ENCODE assay signal across 1 cellular context in the genomic region with DNA sequence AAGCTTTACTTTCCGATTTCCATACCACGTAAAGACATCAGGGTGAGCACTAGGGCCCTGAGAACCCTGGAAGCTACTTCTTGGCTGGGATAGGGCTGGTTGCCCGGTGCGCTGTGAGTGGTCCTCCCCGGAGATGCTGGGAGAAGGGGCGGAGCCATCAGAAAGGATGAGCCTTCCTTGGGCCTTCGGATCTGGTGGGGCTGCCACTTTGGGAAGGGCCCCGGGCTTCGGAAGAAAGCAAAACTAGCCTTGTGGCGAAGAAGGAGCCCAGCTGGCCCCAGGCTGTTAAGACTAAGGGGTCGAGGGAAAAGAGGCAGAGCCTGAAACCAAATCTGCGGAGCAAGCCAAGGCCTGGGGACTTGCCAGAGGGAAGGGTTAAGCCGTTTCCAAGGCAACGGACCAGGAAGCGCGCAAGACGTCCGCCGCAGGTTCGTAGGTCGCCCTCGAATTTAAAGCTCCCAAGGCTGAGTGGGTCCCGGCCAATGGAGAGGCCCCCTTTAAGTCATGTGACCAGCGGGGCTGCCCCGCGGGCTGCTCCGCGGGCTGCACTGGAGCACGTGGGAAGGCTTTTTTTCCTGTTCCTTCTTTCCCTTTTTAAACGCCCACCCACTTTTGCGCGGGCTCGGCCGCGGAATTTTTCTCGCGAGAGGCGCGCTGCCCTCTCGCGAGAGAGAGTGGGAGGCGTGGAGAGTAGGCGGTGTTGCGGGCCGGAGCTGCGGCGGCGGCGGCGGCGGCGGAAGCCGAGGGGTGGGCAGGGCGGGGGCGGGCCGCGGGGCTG.
TF ChIP-seq lines count a peak whose summit lies in the region.

No MANE protein-coding gene starts in this region.

TF ChIP-seq in HepG2, 621 proteins besides CTCF, POLR2A, EP300 and RAD21 (continued from another document and continues in another):
- TF ChIP-seq ZFP41 (CRISPR knock-in tag; IDR thresholded peaks at IDR 0.05; ENCODE audit: borderline replicate concordance) (0 out of 2 replicates have a peak, but pooled peaks have one; percentile 34), REPIN1 (CRISPR knock-in tag; IDR thresholded peaks at IDR 0.05; ENCODE audit: borderline replicate concordance, low read depth) (peak; percentile 93), ZFX (CRISPR knock-in tag; IDR thresholded peaks at IDR 0.05; ENCODE audit: low read depth) (no peak), JUNB (CRISPR knock-in tag; IDR thresholded peaks at IDR 0.05; ENCODE audit: borderline replicate concordance) (peak; percentile 24; the same call in 1 of the 2 replicates), CCDC6 (CRISPR knock-in tag; IDR thresholded peaks at IDR 0.05) (peak; percentile 95), ZNF124 (CRISPR knock-in tag; IDR thresholded peaks at IDR 0.05) (peak; percentile 80; the same call in 1 of the 2 replicates), ZNF629 (CRISPR knock-in tag; conservative IDR thresholded peaks at IDR 0.05) (no peak), ZNF816 (CRISPR knock-in tag; IDR thresholded peaks at IDR 0.05; ENCODE audit: borderline replicate concordance) (peak; percentile 61; the same call in 1 of the 2 replicates), HDAC2 (CRISPR knock-in tag; IDR thresholded peaks at IDR 0.05) (peak; percentile 28; the same call in 1 of the 2 replicates), KLF15 (CRISPR knock-in tag; IDR thresholded peaks at IDR 0.05; ENCODE audit: borderline replicate concordance) (peak; percentile 94), ZNF382 (CRISPR knock-in tag; IDR thresholded peaks at IDR 0.05; ENCODE audit: borderline replicate concordance) (no peak), KLF16 (CRISPR knock-in tag; IDR thresholded peaks at IDR 0.05) (peak in 1 of 2 experiments; percentile 67; a peak in 2 of 4 replicates), ZNF253 (CRISPR knock-in tag; IDR thresholded peaks at IDR 0.05; ENCODE audit: borderline replicate concordance) (peak; percentile 96; the same call in 1 of the 2 replicates), ISL2 (CRISPR knock-in tag; IDR thresholded peaks at IDR 0.05) (peak; percentile 47; the same call in 1 of the 2 replicates), ATF7-NPFF (CRISPR knock-in tag; IDR thresholded peaks at IDR 0.05; ENCODE audit: low read depth) (peak; percentile 96), SNAPC2 (CRISPR knock-in tag; IDR thresholded peaks at IDR 0.05) (0 out of 2 replicates have a peak, but pooled peaks have one; percentile 68), ZNF556 (CRISPR knock-in tag; IDR thresholded peaks at IDR 0.05; ENCODE audit: borderline replicate concordance) (no peak), CENPT (CRISPR knock-in tag; IDR thresholded peaks at IDR 0.05; ENCODE audit: low read depth) (peak; percentile 92; the same call in 1 of the 2 replicates), ZNF138 (CRISPR knock-in tag; IDR thresholded peaks at IDR 0.05; ENCODE audit: low read depth) (no peak; the same call in 1 of the 2 replicates), REXO4 (CRISPR knock-in tag; IDR thresholded peaks at IDR 0.05; ENCODE audit: borderline replicate concordance) (peak; percentile 90), PRMT3 (CRISPR knock-in tag; IDR thresholded peaks at IDR 0.05; ENCODE audit: borderline replicate concordance, low read depth) (peak; percentile 65; the same call in 1 of the 2 replicates), ZNF256 (CRISPR knock-in tag; conservative IDR thresholded peaks at IDR 0.05) (0 out of 2 replicates have a peak, but pooled peaks have one; percentile 50), CHD2 (IDR thresholded peaks at IDR 0.05; ENCODE audit: low read depth, low read length) (peak; percentile 97), STAT5B (CRISPR knock-in tag; IDR thresholded peaks at IDR 0.05) (0 out of 2 replicates have a peak, but pooled peaks have one; percentile 37), SIX4 (CRISPR knock-in tag; IDR thresholded peaks at IDR 0.05) (peak; percentile 44; the same call in 1 of the 2 replicates), ZFAT (CRISPR knock-in tag; conservative IDR thresholded peaks at IDR 0.05) (peak; percentile 85; the same call in 1 of the 2 replicates), HCFC1 (IDR thresholded peaks at IDR 0.05; ENCODE audit: low read depth, low read length) (no peak), TEAD3 (CRISPR knock-in tag; optimal IDR thresholded peaks at IDR 0.05; ENCODE audit: borderline replicate concordance) (peak; percentile 25), ZNF614 (CRISPR knock-in tag; IDR thresholded peaks at IDR 0.05; ENCODE audit: borderline replicate concordance) (peak; percentile 79; the same call in 1 of the 2 replicates), ZNF687 (CRISPR knock-in tag; IDR thresholded peaks at IDR 0.05) (peak; percentile 91), XBP1 (CRISPR knock-in tag; IDR thresholded peaks at IDR 0.05) (peak; percentile 89; the same call in 1 of the 2 replicates), NFKB2 (CRISPR knock-in tag; IDR thresholded peaks at IDR 0.05; ENCODE audit: borderline replicate concordance) (peak; percentile 97), GMEB1 (CRISPR knock-in tag; IDR thresholded peaks at IDR 0.05; ENCODE audit: borderline replicate concordance) (peak; percentile 60; the same call in 1 of the 2 replicates), TCF12 (IDR thresholded peaks at IDR 0.05) (no peak), TCF12 (CRISPR knock-in tag; IDR thresholded peaks at IDR 0.05) (peak; percentile 85), ZNF574 (CRISPR knock-in tag; IDR thresholded peaks at IDR 0.05) (peak; percentile 75; the same call in 1 of the 2 replicates), ONECUT2 (CRISPR knock-in tag; IDR thresholded peaks at IDR 0.05) (0 out of 2 replicates have a peak, but pooled peaks have one; percentile 21), ZNF350 (CRISPR knock-in tag; IDR thresholded peaks at IDR 0.05; ENCODE audit: borderline replicate concordance, low read depth) (peak; percentile 53; the same call in 1 of the 2 replicates), ZNF160 (CRISPR knock-in tag; IDR thresholded peaks at IDR 0.05) (peak; percentile 69; the same call in 1 of the 2 replicates), NFKBIZ (CRISPR knock-in tag; IDR thresholded peaks at IDR 0.05) (0 out of 2 replicates have a peak, but pooled peaks have one; percentile 70)
- TF ChIP-seq, protein P1, sequence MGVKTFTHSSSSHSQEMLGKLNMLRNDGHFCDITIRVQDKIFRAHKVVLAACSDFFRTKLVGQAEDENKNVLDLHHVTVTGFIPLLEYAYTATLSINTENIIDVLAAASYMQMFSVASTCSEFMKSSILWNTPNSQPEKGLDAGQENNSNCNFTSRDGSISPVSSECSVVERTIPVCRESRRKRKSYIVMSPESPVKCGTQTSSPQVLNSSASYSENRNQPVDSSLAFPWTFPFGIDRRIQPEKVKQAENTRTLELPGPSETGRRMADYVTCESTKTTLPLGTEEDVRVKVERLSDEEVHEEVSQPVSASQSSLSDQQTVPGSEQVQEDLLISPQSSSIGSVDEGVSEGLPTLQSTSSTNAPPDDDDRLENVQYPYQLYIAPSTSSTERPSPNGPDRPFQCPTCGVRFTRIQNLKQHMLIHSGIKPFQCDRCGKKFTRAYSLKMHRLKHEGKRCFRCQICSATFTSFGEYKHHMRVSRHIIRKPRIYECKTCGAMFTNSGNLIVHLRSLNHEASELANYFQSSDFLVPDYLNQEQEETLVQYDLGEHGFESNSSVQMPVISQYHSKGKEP (CRISPR knock-in tag; IDR thresholded peaks at IDR 0.05): peak; percentile 61; the same call in 1 of the 2 replicates
- TF ChIP-seq, protein P2, sequence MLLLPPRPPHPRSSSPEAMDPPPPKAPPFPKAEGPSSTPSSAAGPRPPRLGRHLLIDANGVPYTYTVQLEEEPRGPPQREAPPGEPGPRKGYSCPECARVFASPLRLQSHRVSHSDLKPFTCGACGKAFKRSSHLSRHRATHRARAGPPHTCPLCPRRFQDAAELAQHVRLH (CRISPR knock-in tag; IDR thresholded peaks at IDR 0.05; ENCODE audit: borderline replicate concordance, low read depth): peak; percentile 78; the same call in 1 of the 2 replicates
- TF ChIP-seq, protein P3, sequence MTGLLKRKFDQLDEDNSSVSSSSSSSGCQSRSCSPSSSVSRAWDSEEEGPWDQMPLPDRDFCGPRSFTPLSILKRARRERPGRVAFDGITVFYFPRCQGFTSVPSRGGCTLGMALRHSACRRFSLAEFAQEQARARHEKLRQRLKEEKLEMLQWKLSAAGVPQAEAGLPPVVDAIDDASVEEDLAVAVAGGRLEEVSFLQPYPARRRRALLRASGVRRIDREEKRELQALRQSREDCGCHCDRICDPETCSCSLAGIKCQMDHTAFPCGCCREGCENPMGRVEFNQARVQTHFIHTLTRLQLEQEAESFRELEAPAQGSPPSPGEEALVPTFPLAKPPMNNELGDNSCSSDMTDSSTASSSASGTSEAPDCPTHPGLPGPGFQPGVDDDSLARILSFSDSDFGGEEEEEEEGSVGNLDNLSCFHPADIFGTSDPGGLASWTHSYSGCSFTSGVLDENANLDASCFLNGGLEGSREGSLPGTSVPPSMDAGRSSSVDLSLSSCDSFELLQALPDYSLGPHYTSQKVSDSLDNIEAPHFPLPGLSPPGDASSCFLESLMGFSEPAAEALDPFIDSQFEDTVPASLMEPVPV (CRISPR knock-in tag; IDR thresholded peaks at IDR 0.05): peak; percentile 65; the same call in 1 of the 2 replicates
